10 cellular contexts compared by ENCODE assay signal in the genomic region with DNA sequence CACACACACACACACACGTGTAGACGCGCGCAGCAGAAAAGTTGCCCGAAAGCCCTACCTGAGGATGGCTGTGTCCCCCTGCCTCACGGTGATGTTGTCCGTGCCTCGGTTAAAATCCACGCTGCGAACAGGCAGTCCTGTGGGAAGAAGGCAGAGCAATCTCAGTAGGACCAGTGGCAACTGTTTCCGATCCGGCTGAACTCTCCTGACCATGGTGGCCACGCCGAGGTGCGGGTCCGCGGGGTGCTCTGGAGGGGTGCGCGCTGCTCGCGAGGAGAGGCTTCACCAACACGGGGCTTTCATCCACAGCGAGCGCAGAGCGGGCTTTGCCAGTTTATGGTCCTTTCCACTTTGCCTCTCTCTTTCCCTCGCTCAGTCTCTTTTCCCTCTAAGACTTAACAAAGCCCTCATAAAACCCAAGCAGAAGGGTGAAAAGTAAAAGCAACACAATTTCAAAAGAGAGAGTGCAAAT. TPM values are rescaled to one million over a fixed set of nuclear protein-coding genes. Genes with fewer than 3 reads are reported as not detected.
DNase-seq lines count a peak whose midpoint lies in the region; ATAC-seq and TF ChIP-seq lines count a peak whose summit lies in the region.
"Had no signal": no experiment of that assay in that cellular context is flagged by ENCODE, and none has a peak within 500 bp of the region (broad histone marks: within the 10 kb centered on the region; RNA-seq: fewer than 3 reads in every experiment).

No MANE protein-coding gene starts in this region.

- peaks cover 24% of the 10 kb centered on the region for H3K4me1 ChIP-seq in HUES6 (ENCODE audit: control insufficient read depth, insufficient read depth, low read length)

- in situ Hi-C loops in brain microvascular endothelial cell (cut with HindIII; ENCODE audit: low pct_ligation_motif_present, low sequenced_read_pairs): no loop called here

- H3K36me3 Mint-ChIP-seq in T-cell: no peaks in the 10 kb centered on the region

- CTCF ChIA-PET in T-cell (lab: Charles Lee): no interaction called here

- no peak overlapping the region for H3K27ac Mint-ChIP-seq in T-cell
- H3K27ac Mint-ChIP-seq: T-helper 1 cell treated with Interleukin-12 subunit alpha and Interleukin-12 subunit beta and Interleukin-4 antibody, amounts not matched to agents 30 μg/mL and 1 μg/mL, for 36 hours had no signal

- POLR2A ChIA-PET in T-cell (lab: Charles Lee): no interaction called here

- no peaks in the 10 kb centered on the region for H3K4me1 Mint-ChIP-seq in T-cell
- H3K4me1 Mint-ChIP-seq: central memory CD8-positive, alpha-beta T cell had no signal

- peaks cover 0 to 7% (median 5%) of the 10 kb centered on the region in 3 donors for H3K9me3 Mint-ChIP-seq in T-cell
- H3K9me3 Mint-ChIP-seq: T-helper 1 cell treated with Interleukin-12 subunit alpha and Interleukin-12 subunit beta and Interleukin-4 antibody, amounts not matched to agents 30 μg/mL and 1 μg/mL, for 36 hours had no signal

- no peak for TF ChIP-seq CTCF in brain microvascular endothelial cell (IDR thresholded peaks at IDR 0.05; ENCODE audit: low read depth, low read length, missing control alignments)

- H3K4me3 ChIP-seq in HUES6 (ENCODE audit: low read depth, low read length): peak overlapping the region; percentile 69
- peak overlapping the region; percentile 70 for H3K4me3 ChIP-seq in brain microvascular endothelial cell (ENCODE audit: low read depth, low read length)
- peak overlapping the region; percentile 7 to 37 (median 22) for H3K4me3 ChIP-seq in skin epidermis

- H3K27me3 ChIP-seq in HUES6 (ENCODE audit: control insufficient read depth, insufficient read depth, low read length) (peaks cover 19% of the 10 kb centered on the region), brain microvascular endothelial cell (replicated peaks) (no peaks in the 10 kb centered on the region)

- H3K9ac ChIP-seq in HUES6 (ENCODE audit: low read length): peak overlapping the region; percentile 53

- ATAC-seq in T-cell (replicated peaks in 1 of 4) (no peak), GM21825 (IDR thresholded peaks at IDR 0.05; ENCODE audit: unreplicated experiment) (no peak), GM19035 (IDR thresholded peaks at IDR 0.05; ENCODE audit: unreplicated experiment) (no peak)

- H3K36me3 ChIP-seq in HUES6 (ENCODE audit: control insufficient read depth, insufficient read depth, low read length) (no peaks in the 10 kb centered on the region), brain microvascular endothelial cell (replicated peaks) (no peaks in the 10 kb centered on the region)

- no peak overlapping the region for H3K4me3 Mint-ChIP-seq in T-cell
- H3K4me3 Mint-ChIP-seq: central memory CD8-positive, alpha-beta T cell; T-helper 1 cell treated with Interleukin-12 subunit alpha and Interleukin-12 subunit beta and Interleukin-4 antibody, amounts not matched to agents 30 μg/mL and 1 μg/mL, for 36 hours had no signal

- peaks cover 9 to 12% of the 10 kb centered on the region in 2 donors for H3K27me3 Mint-ChIP-seq in T-cell
- H3K27me3 Mint-ChIP-seq: central memory CD8-positive, alpha-beta T cell had no signal

- H3K27ac ChIP-seq in HUES6 (ENCODE audit: low read depth, low read length) (no peak overlapping the region), brain microvascular endothelial cell (no peak overlapping the region), skin epidermis (peak overlapping the region in 6 of 21 experiments; percentile 12 to 47 (median 23))

- H3K9me3 ChIP-seq in HUES6 (ENCODE audit: control insufficient read depth, insufficient read depth, low read depth, low read length): no peaks in the 10 kb centered on the region

- DNase-seq in brain microvascular endothelial cell (no peak), iPS-NIHi7 (ENCODE audit: extremely low spot score) (peak; percentile 16), MV-4-11 (lab: John Stamatoyannopoulos, UW) (no peak), T-cell (no peak)

RNA-seq across cellular contexts. Expression of gene LSAMP, which starts 0.4 kb away (rescaled TPM):
- total RNA-seq in T-cell: under 1 TPM in 3 of 5 donors, not detected in 2; 0.03 to 0.28 (median 0.06) TPM
